Comparison of ENCODE assay signal across 8 cellular contexts in the genomic region with DNA sequence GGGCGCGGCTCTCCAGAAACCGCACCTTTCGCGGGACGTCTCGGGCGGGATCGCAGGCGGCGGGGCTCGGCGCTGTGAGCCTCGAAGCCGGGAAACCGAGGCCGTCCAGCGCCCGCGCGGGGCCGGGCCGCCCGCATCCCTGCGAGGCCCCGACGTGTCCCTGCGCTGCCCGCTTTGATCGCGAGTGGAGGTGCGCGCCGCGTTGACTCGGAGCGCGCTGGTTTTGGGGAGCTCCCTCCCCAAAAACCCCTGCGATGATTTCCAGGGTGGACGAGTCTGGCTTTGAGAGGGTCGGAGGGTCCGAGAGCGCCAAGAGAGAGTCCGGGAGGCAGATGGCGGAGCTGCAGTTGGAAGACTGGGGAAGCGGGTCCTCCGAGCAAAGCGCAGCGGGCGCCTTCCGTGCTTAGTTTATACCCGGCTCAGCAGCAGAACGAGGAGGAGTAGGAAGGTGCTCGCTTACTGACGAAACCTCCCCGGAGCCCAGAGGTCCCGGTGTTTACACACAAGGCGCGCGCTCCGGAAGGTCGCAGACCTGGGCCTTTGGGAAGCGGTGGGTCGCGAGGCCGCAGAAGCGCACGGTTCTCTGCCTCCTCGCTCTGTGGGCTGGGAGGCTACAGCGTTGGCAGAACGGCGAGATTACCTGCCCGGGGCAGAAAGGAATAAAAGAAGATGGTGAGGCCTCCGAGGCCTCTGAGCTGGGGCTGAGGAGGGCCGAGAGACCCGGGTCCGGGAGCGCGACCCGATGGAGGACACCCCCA. TPM values are rescaled to one million over a fixed set of nuclear protein-coding genes. Genes with fewer than 3 reads are reported as not detected.
DNase-seq lines count a peak whose midpoint lies in the region; ATAC-seq, FAIRE-seq and TF ChIP-seq lines count a peak whose summit lies in the region.

No MANE protein-coding gene starts in this region.

- FAIRE-seq in small intestine (lab: Jason Lieb, UNC), result no peak

- no peak overlapping the region; the same call in 1 of the 2 replicates for H3K27ac ChIP-seq in HEK293 (ENCODE audit: extremely low read depth, low read depth, low read length)
- peak overlapping the region in 1 of 2 donors; percentile 57 for H3K27ac ChIP-seq in small intestine (ENCODE audit: low read depth in 1 of 2, low read length in 1 of 2)

- H3K9ac ChIP-seq in adipocyte (ENCODE audit: low read length) (peak overlapping the region; percentile 79), iPS-15b (ENCODE audit: low read depth, low read length) (no peak overlapping the region)

- H3K4me3 ChIP-seq in HEK293 (ENCODE audit: low read depth, low read length), result no peak overlapping the region; the same call in 1 of the 2 replicates
- H3K4me3 ChIP-seq in adipocyte (ENCODE audit: low read length), result peak overlapping the region; percentile 81
- peak overlapping the region; percentile 59 for H3K4me3 ChIP-seq in iPS-15b (ENCODE audit: low read depth, low read length)
- peak overlapping the region; percentile 33 to 49 for H3K4me3 ChIP-seq in small intestine (ENCODE audit: low read depth in 1 of 2, low read length in 2 of 2)

- TF ChIP-seq CTCF in HEK293 (tag by site-specific recombination; IDR thresholded peaks at IDR 0.05), result no peak

- ATAC-seq in GM19395 (IDR thresholded peaks at IDR 0.05; ENCODE audit: unreplicated experiment), result no peak
- ATAC-seq in HG03135 (IDR thresholded peaks at IDR 0.05; ENCODE audit: unreplicated experiment), result no peak

- WGBS in small intestine, 3 donors, result 4 to 8% (median 7%) methylated on average over 73 to 80 of the region's 80 CpGs

- POLR2A ChIA-PET in HEK293 (lab: Yijun Ruan, JAX), result interaction anchor here (0.5 to 1.3 kb wide), 3 partner anchors 38 to 390 kb away, joined by 3 to 6 read pairs (median 3); no protein-coding TSS in a partner anchor

- no peaks in the 10 kb centered on the region for H3K9me3 ChIP-seq in HEK293 (ENCODE audit: control insufficient read depth, insufficient read depth, low read depth, low read length)
- H3K9me3 ChIP-seq in adipocyte (ENCODE audit: control insufficient read depth, low read length), result no peaks in the 10 kb centered on the region
- no peaks in the 10 kb centered on the region for H3K9me3 ChIP-seq in iPS-15b (ENCODE audit: control insufficient read depth, insufficient read depth, low read length)
- H3K9me3 ChIP-seq in small intestine (ENCODE audit: control insufficient read depth, low read depth), result no peaks in the 10 kb centered on the region

- CTCF ChIA-PET in HEK293 (lab: Yijun Ruan, JAX), result interaction anchor here (1.2 to 1.4 kb wide), 2 partner anchors 128 to 253 kb away, joined by 3 read pairs; no protein-coding TSS in a partner anchor

- peaks cover 3% of the 10 kb centered on the region for H3K4me1 ChIP-seq in HEK293 (ENCODE audit: control insufficient read depth, insufficient read depth, low read length)
- peaks cover 18% of the 10 kb centered on the region for H3K4me1 ChIP-seq in adipocyte (ENCODE audit: control insufficient read depth, insufficient read depth, low read length)
- peaks cover 10% of the 10 kb centered on the region for H3K4me1 ChIP-seq in iPS-15b (ENCODE audit: control insufficient read depth, insufficient read depth, low read length)
- no peaks in the 10 kb centered on the region for H3K4me1 ChIP-seq in small intestine (ENCODE audit: control insufficient read depth in 2 of 2, insufficient read depth in 1 of 2, low read depth in 1 of 2, low read length in 1 of 2)

- H3K36me3 ChIP-seq in HEK293 (ENCODE audit: control insufficient read depth in 2 of 2, insufficient read depth in 1 of 2, low read length in 2 of 2) (no peaks in the 10 kb centered on the region), adipocyte (ENCODE audit: control insufficient read depth, insufficient read depth, low read length, severe bottlenecking) (peaks cover 8% of the 10 kb centered on the region), iPS-15b (ENCODE audit: control insufficient read depth, insufficient read depth, low read length) (no peaks in the 10 kb centered on the region), small intestine (ENCODE audit: control insufficient read depth in 2 of 2, insufficient read depth in 2 of 2, low read length in 2 of 2) (no peaks in the 10 kb centered on the region)

- no peaks in the 10 kb centered on the region for H3K27me3 ChIP-seq in adipocyte (replicated peaks; ENCODE audit: control insufficient read depth, insufficient read depth, low read length)
- peaks cover 62% of the 10 kb centered on the region for H3K27me3 ChIP-seq in iPS-15b (ENCODE audit: control insufficient read depth, insufficient read depth, low read length)
- H3K27me3 ChIP-seq in small intestine (ENCODE audit: control insufficient read depth in 2 of 2, insufficient read depth in 2 of 2, low read length in 2 of 2), result peaks cover 10 to 17% of the 10 kb centered on the region in 2 donors

- DNase-seq in adipocyte (ENCODE audit: low read depth) (no peak), small intestine (no peak), NCI-H69 (lab: John Stamatoyannopoulos, UW) (no peak), SK-N-DZ (ENCODE audit: low spot score) (no peak)

TF ChIP-seq in HEK293, 187 proteins besides CTCF, POLR2A, EP300 and RAD21:
- TF ChIP-seq ZNF623 (tag by site-specific recombination; IDR thresholded peaks at IDR 0.05), result no peak
- peak; percentile 50 for TF ChIP-seq ZNF600 (tag by site-specific recombination; IDR thresholded peaks at IDR 0.05)

RNA-seq across cellular contexts. Expression of a gene that starts 0.7 kb away (rescaled TPM):
- 10 to 100 TPM in 1 of 3 donors, 1 to 10 TPM in 2; 3.8 to 37.3 (median 9.9) TPM for polyA plus RNA-seq in small intestine
- 0.09 TPM in 1 of 2 replicates, not detected in the other for polyA plus RNA-seq in SK-N-DZ (2014; cell fraction: cytosol; rRNA removed)
- polyA plus RNA-seq in SK-N-DZ (2014; cell fraction: nucleus; rRNA removed), result not detected in 2 replicates

RNA-seq across cellular contexts. Expression of a gene that starts 38.8 kb away (rescaled TPM):
- 1 to 10 TPM; 3.8 to 9.4 (median 6.3) TPM for polyA plus RNA-seq in small intestine
- not detected in 2 replicates for polyA plus RNA-seq in SK-N-DZ (2014; cell fraction: cytosol; rRNA removed)
- polyA plus RNA-seq in SK-N-DZ (2014; cell fraction: nucleus; rRNA removed), result 0.09 TPM in 1 of 2 replicates, not detected in the other
